In genomic region chr6:16333580-16333979, GRCh38 we compare ENCODE assay signal across 17 cellular contexts.
DNase-seq lines count a peak whose midpoint lies in the region; ATAC-seq, FAIRE-seq and TF ChIP-seq lines count a peak whose summit lies in the region.
"Had no signal": no experiment of that assay in that cellular context is flagged by ENCODE, and none has a peak within 500 bp of the region (broad histone marks: within the 10 kb centered on the region; RNA-seq: fewer than 3 reads in every experiment).

No MANE protein-coding gene starts in this region.

- H3K27ac Mint-ChIP-seq in neural progenitor cell: no peak overlapping the region
- no peak overlapping the region for H3K27ac Mint-ChIP-seq in activated CD4-positive, alpha-beta memory T cell treated with anti-CD3 and anti-CD28 coated beads for 36 hours
- H3K27ac Mint-ChIP-seq: activated B cell treated with CpG ODN at 0.5 μM for 24 hours; activated T-cell treated with anti-CD3 and anti-CD28 coated beads, Interleukin-2, amount 50 U/mL, for 72 hours; IgD-negative memory B cell had no signal

- H3K36me3 Mint-ChIP-seq in neural progenitor cell: no peaks in the 10 kb centered on the region
- H3K36me3 Mint-ChIP-seq in activated CD4-positive, alpha-beta memory T cell treated with anti-CD3 and anti-CD28 coated beads for 36 hours: no peaks in the 10 kb centered on the region
- H3K36me3 Mint-ChIP-seq: IgD-negative memory B cell had no signal

- H3K4me1 Mint-ChIP-seq in neural progenitor cell: peaks cover 7% of the 10 kb centered on the region
- H3K4me1 Mint-ChIP-seq in activated CD4-positive, alpha-beta memory T cell treated with anti-CD3 and anti-CD28 coated beads for 36 hours (ENCODE audit: low read depth): peaks cover 9% of the 10 kb centered on the region

- POLR2A ChIA-PET in activated CD4-positive, alpha-beta memory T cell treated with anti-CD3 and anti-CD28 coated beads for 36 hours (lab: Charles Lee): no interaction called here

- no peak overlapping the region for H3K4me2 ChIP-seq in neural progenitor cell

- no peak overlapping the region for H3K27ac ChIP-seq in neural progenitor cell
- H3K27ac ChIP-seq: upper lobe of left lung had no signal

- no peaks in the 10 kb centered on the region for H3K36me3 ChIP-seq in neural progenitor cell
- H3K36me3 ChIP-seq: upper lobe of left lung had no signal

- no peaks in the 10 kb centered on the region for H3K9me3 ChIP-seq in neural progenitor cell (ENCODE audit: low read depth)
- H3K9me3 ChIP-seq: upper lobe of left lung had no signal

- H3K27me3 ChIP-seq in neural progenitor cell: no peaks in the 10 kb centered on the region
- H3K27me3 ChIP-seq: upper lobe of left lung had no signal

- TF ChIP-seq CTCF in fibroblast of mammary gland (conservative IDR thresholded peaks at IDR 0.05; ENCODE audit: control insufficient read depth, insufficient read depth, low read depth, low read length) (no peak), neural progenitor cell (IDR thresholded peaks at IDR 0.05) (no peak)

- intact Hi-C loops in Right ventricle myocardium inferior (cut with DNase I): loop anchor here (2.0 kb wide), 1 partner anchor 429 kb away; no protein-coding TSS in a partner anchor
- intact Hi-C loops in activated CD4-positive, alpha-beta memory T cell treated with anti-CD3 and anti-CD28 coated beads for 36 hours (cut with micrococcal nuclease): loop anchor here (2.0 to 5.0 kb wide), 5 partner anchors 15 to 631 kb away; no protein-coding TSS in a partner anchor

- peaks cover 7% of the 10 kb centered on the region for H3K27me3 Mint-ChIP-seq in neural progenitor cell (ENCODE audit: insufficient read depth, low read depth)
- no peaks in the 10 kb centered on the region for H3K27me3 Mint-ChIP-seq in activated CD4-positive, alpha-beta memory T cell treated with anti-CD3 and anti-CD28 coated beads for 36 hours
- H3K27me3 Mint-ChIP-seq: activated B cell treated with CpG ODN at 0.5 μM for 24 hours, IgD-negative memory B cell had no signal

- no peak overlapping the region for H3K9ac ChIP-seq in neural progenitor cell

- no peak for ATAC-seq in Right ventricle myocardium inferior
- ATAC-seq: activated T-cell treated with anti-CD3 and anti-CD28 coated beads, Interleukin-2, amount 50 U/mL, for 72 hours; right cardiac atrium had no signal

- peak; percentile 45 for FAIRE-seq in H54 (lab: Jason Lieb, UNC)

- CTCF ChIA-PET in activated CD4-positive, alpha-beta memory T cell treated with anti-CD3 and anti-CD28 coated beads for 36 hours (lab: Charles Lee): interaction anchor here (0.9 to 5.2 kb wide), 12 partner anchors 11 to 631 kb away, joined by 3 to 66 read pairs (median 6); no protein-coding TSS in a partner anchor

- H3K4me1 ChIP-seq in neural progenitor cell: peaks cover 10% of the 10 kb centered on the region

- no peaks in the 10 kb centered on the region for H3K9me3 Mint-ChIP-seq in neural progenitor cell
- no peaks in the 10 kb centered on the region for H3K9me3 Mint-ChIP-seq in activated CD4-positive, alpha-beta memory T cell treated with anti-CD3 and anti-CD28 coated beads for 36 hours
- H3K9me3 Mint-ChIP-seq: activated B cell treated with CpG ODN at 0.5 μM for 24 hours; activated T-cell treated with anti-CD3 and anti-CD28 coated beads, Interleukin-2, amount 50 U/mL, for 72 hours; IgD-negative memory B cell had no signal

- no peak overlapping the region for H3K4me3 Mint-ChIP-seq in neural progenitor cell
- H3K4me3 Mint-ChIP-seq in activated CD4-positive, alpha-beta memory T cell treated with anti-CD3 and anti-CD28 coated beads for 36 hours: no peak overlapping the region
- H3K4me3 Mint-ChIP-seq: activated B cell treated with CpG ODN at 0.5 μM for 24 hours; activated T-cell treated with anti-CD3 and anti-CD28 coated beads, Interleukin-2, amount 50 U/mL, for 72 hours; IgD-negative memory B cell had no signal

- peaks cover 9% of the 10 kb centered on the region for H3F3A ChIP-seq in neural progenitor cell (ENCODE audit: low read depth)

- no peaks in the 10 kb centered on the region for H3K79me2 ChIP-seq in neural progenitor cell (ENCODE audit: low read depth)

- H4K20me1 ChIP-seq in neural progenitor cell (ENCODE audit: low read depth): no peaks in the 10 kb centered on the region

- DNase-seq in H54 (ENCODE audit: insufficient read length, low spot score) (no peak), RPMI8226 (peak; percentile 15), fibroblast of mammary gland (ENCODE audit: low read depth) (peak; percentile 73), renal cortical epithelial cell (ENCODE audit: low read depth) (peak; percentile 90), NCI-H146 treated with DMSO at 0.1 percent for 48 hours (lab: John Stamatoyannopoulos, UW; ENCODE audit: unreplicated experiment) (no peak), neural progenitor cell (ENCODE audit: low spot score) (no peak), Right ventricle myocardium inferior (ENCODE audit: missing footprints) (no peak)
- DNase-seq in activated CD4-positive, alpha-beta memory T cell treated with anti-CD3 and anti-CD28 coated beads for 36 hours: no peak
- DNase-seq: activated B cell treated with CpG ODN at 0.5 μM for 24 hours; activated T-cell treated with anti-CD3 and anti-CD28 coated beads, Interleukin-2, amount 50 U/mL, for 72 hours; caudate nucleus; DMS79 treated with DMSO at 0.1 percent for 48 hours; midbrain; OCI-M1; right cardiac atrium; upper lobe of left lung had no signal

- H3K4me3 ChIP-seq in fibroblast of mammary gland (ENCODE audit: control insufficient read depth, low read depth, low read length) (no peak overlapping the region), neural progenitor cell (no peak overlapping the region)
- H3K4me3 ChIP-seq: upper lobe of left lung had no signal

- no peak for TF ChIP-seq POLR2A in H54 (IDR thresholded peaks at IDR 0.05; ENCODE audit: low read depth, low read length)

- H2AFZ ChIP-seq in neural progenitor cell (replicated peaks): no peak overlapping the region

Comparison
In these comparisons a context has a peak if more than half of its experiments do, and no peak if none do; other contexts are left out.
1. DNase-seq: peak in RPMI8226 (single experiment), fibroblast of mammary gland (single experiment) and renal cortical epithelial cell (single experiment); none in H54 (single experiment), NCI-H146 treated with DMSO at 0.1 percent for 48 hours (single experiment), neural progenitor cell (single experiment), Right ventricle myocardium inferior (single experiment) and activated CD4-positive, alpha-beta memory T cell treated with anti-CD3 and anti-CD28 coated beads for 36 hours (single experiment).